ENCODE assay signal across 1 cellular context in genomic region chr16:791131-791530, GRCh38.
A peak's percentile ranks its signal among the peaks of the same experiment; 100 is the strongest.
TF ChIP-seq lines count a peak whose summit lies in the region.

No MANE protein-coding gene starts in this region.

TF ChIP-seq in HEK293, 187 proteins besides CTCF, POLR2A, EP300 and RAD21:
- TF ChIP-seq YY1 (tag by site-specific recombination; IDR thresholded peaks at IDR 0.05), result no peak
- TF ChIP-seq, protein P1, sequence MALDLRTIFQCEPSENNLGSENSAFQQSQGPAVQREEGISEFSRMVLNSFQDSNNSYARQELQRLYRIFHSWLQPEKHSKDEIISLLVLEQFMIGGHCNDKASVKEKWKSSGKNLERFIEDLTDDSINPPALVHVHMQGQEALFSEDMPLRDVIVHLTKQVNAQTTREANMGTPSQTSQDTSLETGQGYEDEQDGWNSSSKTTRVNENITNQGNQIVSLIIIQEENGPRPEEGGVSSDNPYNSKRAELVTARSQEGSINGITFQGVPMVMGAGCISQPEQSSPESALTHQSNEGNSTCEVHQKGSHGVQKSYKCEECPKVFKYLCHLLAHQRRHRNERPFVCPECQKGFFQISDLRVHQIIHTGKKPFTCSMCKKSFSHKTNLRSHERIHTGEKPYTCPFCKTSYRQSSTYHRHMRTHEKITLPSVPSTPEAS (tag by site-specific recombination; IDR thresholded peaks at IDR 0.05), result no peak
- no peak for TF ChIP-seq ZNF324 (tag by site-specific recombination; IDR thresholded peaks at IDR 0.05)
- no peak for TF ChIP-seq ZNF610 (tag by site-specific recombination; IDR thresholded peaks at IDR 0.05; ENCODE audit: borderline replicate concordance)
- no peak for TF ChIP-seq ZNF175 (tag by site-specific recombination; IDR thresholded peaks at IDR 0.05)
- peak; percentile 53; the same call in 1 of the 2 replicates for TF ChIP-seq ZBTB6 (tag by site-specific recombination; IDR thresholded peaks at IDR 0.05)
- TF ChIP-seq ZNF555 (tag by site-specific recombination; conservative IDR thresholded peaks at IDR 0.05), result no peak
- TF ChIP-seq, protein P2, sequence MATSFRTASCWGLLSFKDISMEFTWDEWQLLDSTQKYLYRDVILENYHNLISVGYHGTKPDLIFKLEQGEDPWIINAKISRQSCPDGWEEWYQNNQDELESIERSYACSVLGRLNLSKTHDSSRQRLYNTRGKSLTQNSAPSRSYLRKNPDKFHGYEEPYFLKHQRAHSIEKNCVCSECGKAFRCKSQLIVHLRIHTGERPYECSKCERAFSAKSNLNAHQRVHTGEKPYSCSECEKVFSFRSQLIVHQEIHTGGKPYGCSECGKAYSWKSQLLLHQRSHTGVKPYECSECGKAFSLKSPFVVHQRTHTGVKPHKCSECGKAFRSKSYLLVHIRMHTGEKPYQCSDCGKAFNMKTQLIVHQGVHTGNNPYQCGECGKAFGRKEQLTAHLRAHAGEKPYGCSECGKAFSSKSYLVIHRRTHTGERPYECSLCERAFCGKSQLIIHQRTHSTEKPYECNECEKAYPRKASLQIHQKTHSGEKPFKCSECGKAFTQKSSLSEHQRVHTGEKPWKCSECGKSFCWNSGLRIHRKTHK (tag by site-specific recombination; IDR thresholded peaks at IDR 0.05), result no peak
